2 cellular contexts compared by ENCODE assay signal in the genomic region with DNA sequence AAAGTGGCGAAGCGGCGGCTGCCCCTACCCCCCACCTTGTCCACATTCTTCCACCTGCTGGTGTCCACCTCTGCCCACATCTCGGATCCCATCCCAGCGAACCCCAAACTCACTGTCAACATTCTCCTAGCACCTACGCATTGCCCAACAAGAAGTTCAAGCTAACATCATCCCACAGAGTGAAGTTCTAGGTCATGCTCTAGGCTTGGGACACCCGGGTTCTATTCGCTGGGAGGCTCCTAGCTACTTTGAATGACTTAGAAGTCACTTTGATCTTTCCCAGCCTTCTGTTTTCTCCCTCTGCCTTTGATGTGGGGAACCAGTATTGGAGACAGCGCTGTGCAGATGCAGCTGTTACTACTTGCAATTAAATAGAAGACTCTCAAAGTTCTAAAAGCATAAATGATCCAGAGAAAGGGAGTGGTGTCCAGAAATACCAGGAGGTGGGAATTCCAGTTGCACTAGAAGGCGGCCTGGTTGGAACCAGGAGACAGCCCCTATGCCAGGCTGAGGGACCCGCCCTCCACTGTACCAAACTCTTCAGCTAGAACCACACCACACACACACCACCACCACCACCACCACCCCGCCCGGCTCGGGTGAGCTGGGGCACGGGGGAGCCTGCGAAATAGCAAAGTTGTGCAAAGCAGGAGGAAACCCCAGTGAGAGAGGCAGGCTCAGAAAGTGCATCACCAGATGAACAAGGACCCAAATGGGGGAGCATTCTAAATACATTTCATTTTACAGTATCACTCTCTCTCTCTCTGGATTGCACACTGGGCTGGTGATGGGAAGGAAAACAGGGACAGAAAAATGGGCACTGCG.
TF ChIP-seq lines count a peak whose summit lies in the region.

No MANE protein-coding gene starts in this region.

TF ChIP-seq in K562, 482 proteins besides CTCF, POLR2A, EP300 and RAD21:
- 0 out of 2 replicates have a peak, but pooled peaks have one; percentile 5 for TF ChIP-seq EGR1 (conservative IDR thresholded peaks at IDR 0.05)
- TF ChIP-seq ARID1B (IDR thresholded peaks at IDR 0.05) = no peak
TF ChIP-seq in K562: peak in this region for 1.

TF ChIP-seq in neural cell, 6 proteins besides CTCF, POLR2A, EP300 and RAD21:
- TF ChIP-seq, protein P1, sequence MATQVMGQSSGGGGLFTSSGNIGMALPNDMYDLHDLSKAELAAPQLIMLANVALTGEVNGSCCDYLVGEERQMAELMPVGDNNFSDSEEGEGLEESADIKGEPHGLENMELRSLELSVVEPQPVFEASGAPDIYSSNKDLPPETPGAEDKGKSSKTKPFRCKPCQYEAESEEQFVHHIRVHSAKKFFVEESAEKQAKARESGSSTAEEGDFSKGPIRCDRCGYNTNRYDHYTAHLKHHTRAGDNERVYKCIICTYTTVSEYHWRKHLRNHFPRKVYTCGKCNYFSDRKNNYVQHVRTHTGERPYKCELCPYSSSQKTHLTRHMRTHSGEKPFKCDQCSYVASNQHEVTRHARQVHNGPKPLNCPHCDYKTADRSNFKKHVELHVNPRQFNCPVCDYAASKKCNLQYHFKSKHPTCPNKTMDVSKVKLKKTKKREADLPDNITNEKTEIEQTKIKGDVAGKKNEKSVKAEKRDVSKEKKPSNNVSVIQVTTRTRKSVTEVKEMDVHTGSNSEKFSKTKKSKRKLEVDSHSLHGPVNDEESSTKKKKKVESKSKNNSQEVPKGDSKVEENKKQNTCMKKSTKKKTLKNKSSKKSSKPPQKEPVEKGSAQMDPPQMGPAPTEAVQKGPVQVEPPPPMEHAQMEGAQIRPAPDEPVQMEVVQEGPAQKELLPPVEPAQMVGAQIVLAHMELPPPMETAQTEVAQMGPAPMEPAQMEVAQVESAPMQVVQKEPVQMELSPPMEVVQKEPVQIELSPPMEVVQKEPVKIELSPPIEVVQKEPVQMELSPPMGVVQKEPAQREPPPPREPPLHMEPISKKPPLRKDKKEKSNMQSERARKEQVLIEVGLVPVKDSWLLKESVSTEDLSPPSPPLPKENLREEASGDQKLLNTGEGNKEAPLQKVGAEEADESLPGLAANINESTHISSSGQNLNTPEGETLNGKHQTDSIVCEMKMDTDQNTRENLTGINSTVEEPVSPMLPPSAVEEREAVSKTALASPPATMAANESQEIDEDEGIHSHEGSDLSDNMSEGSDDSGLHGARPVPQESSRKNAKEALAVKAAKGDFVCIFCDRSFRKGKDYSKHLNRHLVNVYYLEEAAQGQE (IDR thresholded peaks at IDR 0.05; ENCODE audit: borderline replicate concordance) = no peak
- TF ChIP-seq SMC3 (conservative IDR thresholded peaks at IDR 0.05; ENCODE audit: poor library complexity) (no peak), TAF1 (IDR thresholded peaks at IDR 0.05; ENCODE audit: low read depth) (no peak), EZH2 (IDR thresholded peaks at IDR 0.05; ENCODE audit: borderline replicate concordance, insufficient read depth, low read length, poor library complexity, severe bottlenecking) (no peak), POLR2AphosphoS5 (IDR thresholded peaks at IDR 0.05) (no peak), MXI1 (conservative IDR thresholded peaks at IDR 0.05; ENCODE audit: poor library complexity, severe bottlenecking) (no peak)
TF ChIP-seq in neural cell: peak in this region for 0.
